ENCODE assay signal across 19 cellular contexts in genomic region chr2:208983476-208983875, GRCh38.
A peak's percentile ranks its signal among the peaks of the same experiment; 100 is the strongest.
DNase-seq lines count a peak whose midpoint lies in the region; ATAC-seq, FAIRE-seq and TF ChIP-seq lines count a peak whose summit lies in the region.
"Had no signal": no experiment of that assay in that cellular context is flagged by ENCODE, and none has a peak within 500 bp of the region (broad histone marks: within the 10 kb centered on the region; RNA-seq: fewer than 3 reads in every experiment).

No MANE protein-coding gene starts in this region.

- H3K4me2 ChIP-seq in K562 (ENCODE audit: insufficient read depth, low read length) (no peak overlapping the region), mesendoderm (ENCODE audit: low read length) (no peak overlapping the region)

- H3K4me1 ChIP-seq in K562 (replicated peaks in 1 of 2; ENCODE audit: control insufficient read depth in 2 of 2, insufficient read depth in 2 of 2, low read length in 2 of 2) (no peaks in the 10 kb centered on the region), mesendoderm (ENCODE audit: control insufficient read depth, low read depth, low read length) (no peaks in the 10 kb centered on the region), aorta (ENCODE audit: control insufficient read depth in 1 of 2, insufficient read depth in 2 of 2, low read length in 2 of 2) (no peaks in the 10 kb centered on the region)
- H3K4me1 ChIP-seq: SJSA1 had no signal

- peaks cover 41% of the 10 kb centered on the region for H3K9me3 Mint-ChIP-seq in HFFc6
- peaks cover 0 to 15% (median 0%) of the 10 kb centered on the region in 9 donors for H3K9me3 Mint-ChIP-seq in naive thymus-derived CD8-positive, alpha-beta T cell

- POLR2A ChIA-PET in K562 (lab: Yijun Ruan, JAX): no interaction called here
- POLR2A ChIA-PET in naive thymus-derived CD8-positive, alpha-beta T cell (lab: Charles Lee): no interaction called here

- no peak overlapping the region for H3K27ac ChIP-seq in K562 (ENCODE audit: extremely low read depth, low read depth, low read length)
- no peak overlapping the region for H3K27ac ChIP-seq in mesendoderm (ENCODE audit: low read depth, low read length)
- H3K27ac ChIP-seq in aorta (ENCODE audit: low read depth in 1 of 2, low read length in 2 of 2): no peak overlapping the region
- H3K27ac ChIP-seq: SJSA1 had no signal

- no peak for TF ChIP-seq POLR2A in K562 (conservative IDR thresholded peaks at IDR 0.05)

- no peak overlapping the region for H2BK5ac ChIP-seq in mesendoderm (ENCODE audit: low read length)

- CTCF ChIA-PET in K562 (lab: Yijun Ruan, JAX; ENCODE audit: low intra/inter-chr PET ratio): no interaction called here

- no peak overlapping the region for H2AFZ ChIP-seq in K562 (ENCODE audit: low read depth, low read length)

- in situ Hi-C loops in K562 (cut with MboI): no loop called here

- H4K20me1 ChIP-seq in K562 (replicated peaks; ENCODE audit: control insufficient read depth, insufficient read depth, low read length): no peaks in the 10 kb centered on the region

- H3K36me3 Mint-ChIP-seq in HFFc6 (ENCODE audit: low read depth): no peaks in the 10 kb centered on the region
- H3K36me3 Mint-ChIP-seq in naive thymus-derived CD8-positive, alpha-beta T cell: no peaks in the 10 kb centered on the region
- H3K36me3 Mint-ChIP-seq: CD14-positive monocyte had no signal

- H3K79me2 ChIP-seq in K562 (ENCODE audit: control insufficient read depth, insufficient read depth, low read length): no peaks in the 10 kb centered on the region
- H3K79me2 ChIP-seq in mesendoderm (ENCODE audit: control insufficient read depth, insufficient read depth, low read length): no peaks in the 10 kb centered on the region

- DNase-seq in SIG-M5 treated with dmso at 0.1 percent for 504 hours (lab: John Stamatoyannopoulos, UW; ENCODE audit: unreplicated experiment): peak; percentile 48
- DNase-seq in SIG-M5 (lab: John Stamatoyannopoulos, UW): no peak
- DNase-seq in K562 (ENCODE audit: extremely low read depth in 1 of 4, low spot score in 3 of 4): peak in 1 of 4 experiments; percentile 14
- peak; percentile 45 for DNase-seq in mesendoderm
- DNase-seq in HFFc6: no peak
- DNase-seq in aorta: no peak
- no peak for DNase-seq in naive thymus-derived CD8-positive, alpha-beta T cell
- DNase-seq in UCSD-AML1 (lab: John Stamatoyannopoulos, UW; ENCODE audit: unreplicated experiment): no peak
- DNase-seq: COR-L47, NCI-H1048, NCI-H146, NCI-H2081 treated with DMSO at 0.1 percent for 48 hours, NCI-H345, NCI-H69 had no signal

- no peaks in the 10 kb centered on the region for H3K79me1 ChIP-seq in mesendoderm (ENCODE audit: low read length)

- no peak overlapping the region for H2BK15ac ChIP-seq in mesendoderm (replicated peaks; ENCODE audit: low read depth)

- no peak overlapping the region for H3K4ac ChIP-seq in mesendoderm (ENCODE audit: low read depth, low read length)

- TF ChIP-seq RAD21 in K562 (CRISPR knock-in tag; conservative IDR thresholded peaks at IDR 0.05 in 1 of 2, IDR thresholded peaks at IDR 0.05 in 1 of 2): no peak

- BruUV-seq in K562 (replicated peaks; lab: Mats Ljungman, UMichigan): no TSS peak

- H4K8ac ChIP-seq in mesendoderm (ENCODE audit: low read depth, low read length): no peak overlapping the region

- H3K27ac Mint-ChIP-seq in HFFc6: no peak overlapping the region
- H3K27ac Mint-ChIP-seq in naive thymus-derived CD8-positive, alpha-beta T cell: no peak overlapping the region
- H3K27ac Mint-ChIP-seq: CD14-positive monocyte had no signal

- TF ChIP-seq EP300 in K562 (IDR thresholded peaks at IDR 0.05; ENCODE audit: low read length): no peak

- H3K27me3 ChIP-seq in K562 (ENCODE audit: control insufficient read depth in 2 of 2, insufficient read depth in 2 of 2, low read length in 2 of 2) (no peaks in the 10 kb centered on the region), mesendoderm (ENCODE audit: insufficient read depth, low read length, poor library complexity) (no peaks in the 10 kb centered on the region), aorta (ENCODE audit: control insufficient read depth in 1 of 2, insufficient read depth in 2 of 2, low read length in 1 of 2) (no peaks in the 10 kb centered on the region)
- H3K27me3 ChIP-seq: SJSA1 had no signal

- no peak overlapping the region for H4K5ac ChIP-seq in mesendoderm (ENCODE audit: low read length)

- H3K18ac ChIP-seq in mesendoderm (ENCODE audit: low read length): no peak overlapping the region

- intact Hi-C loops in K562 (cut with micrococcal nuclease): no loop called here
- intact Hi-C loops in aorta (cut with DNase I): no loop called here

- 10% methylated on average over 3 of the region's 3 CpGs for WGBS in K562 (ENCODE audit: insufficient coverage, low coverage, missing lambda C conversion rate)
- WGBS in mesendoderm (ENCODE audit: extremely low coverage, insufficient coverage, low lambda C conversion rate): no CpG with 5 or more reads among the region's 3 CpGs
- 22 to 35% methylated on average over 3 of the region's 3 CpGs for WGBS in aorta, 2 donors

- H3K9me3 ChIP-seq in K562 (replicated peaks; ENCODE audit: control insufficient read depth, insufficient read depth, low read depth, low read length) (no peaks in the 10 kb centered on the region), aorta (ENCODE audit: control insufficient read depth, low read length) (no peaks in the 10 kb centered on the region)
- H3K9me3 ChIP-seq: SJSA1 had no signal

- TF ChIP-seq CTCF in K562 (IDR thresholded peaks at IDR 0.05 in 2 of 3, conservative IDR thresholded peaks at IDR 0.05 in 1 of 3; ENCODE audit: insufficient read depth in 2 of 3, low read depth in 1 of 3, low read length in 3 of 3): no peak
- TF ChIP-seq CTCF in HFFc6 (IDR thresholded peaks at IDR 0.05): no peak

- ATAC-seq in K562: no peak
- no peak for ATAC-seq in aorta (ENCODE audit: low FRiP score)
- ATAC-seq in naive thymus-derived CD8-positive, alpha-beta T cell: no peak
- ATAC-seq: GM12878 had no signal

- H3K4me1 Mint-ChIP-seq in HFFc6 (ENCODE audit: low read depth): no peaks in the 10 kb centered on the region
- H3K4me1 Mint-ChIP-seq in naive thymus-derived CD8-positive, alpha-beta T cell: no peaks in the 10 kb centered on the region
- H3K4me1 Mint-ChIP-seq: CD14-positive monocyte had no signal

- H3K9ac ChIP-seq in K562 (ENCODE audit: insufficient read depth in 1 of 2, low read depth in 2 of 2, low read length in 2 of 2) (no peak overlapping the region), mesendoderm (ENCODE audit: low read length) (no peak overlapping the region)

- FAIRE-seq in K562 (lab: Jason Lieb, UNC): no peak
- FAIRE-seq: A204.1, GM12878, GM19239 had no signal

- no peaks in the 10 kb centered on the region for H3K27me3 Mint-ChIP-seq in HFFc6 (ENCODE audit: insufficient read depth)
- H3K27me3 Mint-ChIP-seq in naive thymus-derived CD8-positive, alpha-beta T cell: no peaks in the 10 kb centered on the region

- no peak overlapping the region for H3K4me3 Mint-ChIP-seq in HFFc6
- H3K4me3 Mint-ChIP-seq in naive thymus-derived CD8-positive, alpha-beta T cell: no peak overlapping the region
- H3K4me3 Mint-ChIP-seq: CD14-positive monocyte had no signal

- no peaks in the 10 kb centered on the region for H3K9me1 ChIP-seq in K562 (ENCODE audit: control insufficient read depth, insufficient read depth, low read length)

- no peak overlapping the region for H2BK120ac ChIP-seq in mesendoderm (ENCODE audit: low read depth, low read length)

- no peak overlapping the region for H2AK5ac ChIP-seq in mesendoderm (ENCODE audit: low read length)

- no peak overlapping the region for H3K56ac ChIP-seq in mesendoderm (ENCODE audit: low read length)

- H3K23ac ChIP-seq in mesendoderm (ENCODE audit: low read length): no peak overlapping the region

- H3K36me3 ChIP-seq in K562 (ENCODE audit: control insufficient read depth, insufficient read depth, low read length) (no peaks in the 10 kb centered on the region), mesendoderm (ENCODE audit: control insufficient read depth, insufficient read depth, low read length) (no peaks in the 10 kb centered on the region), aorta (ENCODE audit: control insufficient read depth in 1 of 2, insufficient read depth in 2 of 2, low read length in 1 of 2) (no peaks in the 10 kb centered on the region)
- H3K36me3 ChIP-seq: SJSA1 had no signal

- H3K4me3 ChIP-seq in K562 (no peak overlapping the region), mesendoderm (ENCODE audit: low read length) (no peak overlapping the region), aorta (ENCODE audit: low read length in 2 of 2) (no peak overlapping the region)
- H3K4me3 ChIP-seq: GM12878, SJSA1 had no signal

TF ChIP-seq in K562, 482 proteins besides CTCF, POLR2A, EP300 and RAD21:
- TF ChIP-seq TEAD4 (IDR thresholded peaks at IDR 0.05; ENCODE audit: low read length): 0 out of 2 replicates have a peak, but pooled peaks have one; percentile 38
- TF ChIP-seq TEAD4 (CRISPR knock-in tag; IDR thresholded peaks at IDR 0.05; ENCODE audit: borderline replicate concordance): no peak
- 0 out of 2 replicates have a peak, but pooled peaks have one; percentile 22 for TF ChIP-seq SOX6 (IDR thresholded peaks at IDR 0.05)
- TF ChIP-seq SNRNP70 (optimal IDR thresholded peaks at IDR 0.05; ENCODE audit: low read depth, low read length): no peak
- TF ChIP-seq ZFX (CRISPR knock-in tag; IDR thresholded peaks at IDR 0.05): no peak
- no peak for TF ChIP-seq SAFB (IDR thresholded peaks at IDR 0.05; ENCODE audit: borderline replicate concordance, low read depth, low read length)

Comparison
In these comparisons a context has a peak if more than half of its experiments do, and no peak if none do; other contexts are left out.
1. DNase-seq: peak in SIG-M5 treated with dmso at 0.1 percent for 504 hours (single experiment) and mesendoderm (single experiment); none in SIG-M5 (single experiment), HFFc6 (single experiment), aorta (0 of 2), naive thymus-derived CD8-positive, alpha-beta T cell (0 of 10) and UCSD-AML1 (single experiment).